12 cellular contexts compared by ENCODE assay signal in genomic region chr18:9898792-9899549, GRCh38. TPM values are rescaled to one million over a fixed set of nuclear protein-coding genes. Genes with fewer than 3 reads are reported as not detected.
DNase-seq lines count a peak whose midpoint lies in the region; ATAC-seq and TF ChIP-seq lines count a peak whose summit lies in the region.
"Had no signal": no experiment of that assay in that cellular context is flagged by ENCODE, and none has a peak within 500 bp of the region (broad histone marks: within the 10 kb centered on the region; RNA-seq: fewer than 3 reads in every experiment).

No MANE protein-coding gene starts in this region.

- H3K27me3 Mint-ChIP-seq in activated T-helper 2 cell treated with anti-CD3 and anti-CD28 coated beads, Interferon-gamma antibody, Interleukin-2, Interleukin-4, amounts not matched to agents 10 μg/mL and 5 μg/mL and 100 μg/mL, durations not matched to agents 14 hours and 24 hours and 36 hours (ENCODE audit: low read depth), result no peaks in the 10 kb centered on the region

- no peaks in the 10 kb centered on the region for H3K9me3 ChIP-seq in heart right ventricle

- DNase-seq in NCI-H187 (lab: John Stamatoyannopoulos, UW), result peak; percentile 12 to 26
- no peak for DNase-seq in activated T-helper 2 cell treated with anti-CD3 and anti-CD28 coated beads, Interferon-gamma antibody, Interleukin-2, Interleukin-4, amounts not matched to agents 10 μg/mL and 5 μg/mL and 100 μg/mL, durations not matched to agents 14 hours and 24 hours and 36 hours (ENCODE audit: low spot score)
- peak; percentile 66 for DNase-seq in mucosa of gallbladder (ENCODE audit: low spot score)
- DNase-seq in activated gamma-delta T cell (lab: John Stamatoyannopoulos, UW), result no peak
- no peak for DNase-seq in GM10266 (ENCODE audit: extremely low spot score)
- no peak for DNase-seq in heart right ventricle
- no peak for DNase-seq in coronary artery (ENCODE audit: low spot score)
- DNase-seq: central memory CD4-positive, alpha-beta T cell; left cardiac atrium; NCI-H1092 had no signal

- H3K4me3 Mint-ChIP-seq in activated T-helper 2 cell treated with anti-CD3 and anti-CD28 coated beads, Interferon-gamma antibody, Interleukin-2, Interleukin-4, amounts not matched to agents 10 μg/mL and 5 μg/mL and 100 μg/mL, durations not matched to agents 14 hours and 24 hours and 36 hours (ENCODE audit: low read depth), result peak overlapping the region; percentile 27

- peak overlapping the region; percentile 80 for H3K27ac Mint-ChIP-seq in activated T-helper 2 cell treated with anti-CD3 and anti-CD28 coated beads, Interferon-gamma antibody, Interleukin-2, Interleukin-4, amounts not matched to agents 10 μg/mL and 5 μg/mL and 100 μg/mL, durations not matched to agents 14 hours and 24 hours and 36 hours

- intact Hi-C loops in activated T-helper 2 cell treated with anti-CD3 and anti-CD28 coated beads, Interferon-gamma antibody, Interleukin-2, Interleukin-4, amounts not matched to agents 10 μg/mL and 5 μg/mL and 100 μg/mL, durations not matched to agents 14 hours and 24 hours and 36 hours (cut with micrococcal nuclease), result loop anchor here (1.0 to 5.0 kb wide), 3 partner anchors 14 to 37 kb away; no protein-coding TSS in a partner anchor
- intact Hi-C loops in heart right ventricle (cut with DNase I), result no loop called here

- no peaks in the 10 kb centered on the region for H3K36me3 ChIP-seq in heart right ventricle

- H3K4me3 ChIP-seq in heart right ventricle, result no peak overlapping the region
- no peak overlapping the region for H3K4me3 ChIP-seq in coronary artery

- no peaks in the 10 kb centered on the region for H3K9me3 Mint-ChIP-seq in activated T-helper 2 cell treated with anti-CD3 and anti-CD28 coated beads, Interferon-gamma antibody, Interleukin-2, Interleukin-4, amounts not matched to agents 10 μg/mL and 5 μg/mL and 100 μg/mL, durations not matched to agents 14 hours and 24 hours and 36 hours

- 79% methylated on average over 11 of the region's 11 CpGs for WGBS in heart right ventricle, 2 donors

- ATAC-seq in GM18511 (IDR thresholded peaks at IDR 0.05; ENCODE audit: unreplicated experiment) (peak; percentile 75), heart right ventricle (no peak)
- ATAC-seq: left cardiac atrium had no signal

- H3K36me3 Mint-ChIP-seq in activated T-helper 2 cell treated with anti-CD3 and anti-CD28 coated beads, Interferon-gamma antibody, Interleukin-2, Interleukin-4, amounts not matched to agents 10 μg/mL and 5 μg/mL and 100 μg/mL, durations not matched to agents 14 hours and 24 hours and 36 hours (ENCODE audit: low read depth), result no peaks in the 10 kb centered on the region

- peaks cover 32% of the 10 kb centered on the region for H3K4me1 Mint-ChIP-seq in activated T-helper 2 cell treated with anti-CD3 and anti-CD28 coated beads, Interferon-gamma antibody, Interleukin-2, Interleukin-4, amounts not matched to agents 10 μg/mL and 5 μg/mL and 100 μg/mL, durations not matched to agents 14 hours and 24 hours and 36 hours (ENCODE audit: low read depth)

- TF ChIP-seq CTCF in GM10266 (IDR thresholded peaks at IDR 0.05; ENCODE audit: control insufficient read depth, insufficient read depth, low read depth, missing control alignments), result no peak
- TF ChIP-seq CTCF in heart right ventricle (IDR thresholded peaks at IDR 0.05), result no peak
- TF ChIP-seq CTCF in coronary artery (IDR thresholded peaks at IDR 0.05), result no peak

- no peaks in the 10 kb centered on the region for H3K27me3 ChIP-seq in heart right ventricle

- no peaks in the 10 kb centered on the region for H3K4me1 ChIP-seq in heart right ventricle

- no peak overlapping the region for H3K27ac ChIP-seq in heart right ventricle
- H3K27ac ChIP-seq in coronary artery, result no peak overlapping the region
- H3K27ac ChIP-seq: VCaP had no signal

RNA-seq across cellular contexts. Expression of gene TXNDC2, which starts 13.2 kb away (rescaled TPM):
- 0.21 and 0.39 TPM in 2 replicates for total RNA-seq in activated T-helper 2 cell treated with anti-CD3 and anti-CD28 coated beads, Interferon-gamma antibody, Interleukin-2, Interleukin-4, amounts not matched to agents 10 μg/mL and 5 μg/mL and 100 μg/mL, durations not matched to agents 14 hours and 24 hours and 36 hours
- not detected for total RNA-seq in mucosa of gallbladder
- under 1 TPM in 1 of 10 donors, not detected in 9; 0.22 TPM for total RNA-seq in heart right ventricle
- polyA plus RNA-seq in heart right ventricle, result under 1 TPM in 1 of 2 donors, not detected in 1; 0.04 TPM

RNA-seq across cellular contexts. Expression of gene VAPA, which starts 14.8 kb away (rescaled TPM):
- total RNA-seq in activated T-helper 2 cell treated with anti-CD3 and anti-CD28 coated beads, Interferon-gamma antibody, Interleukin-2, Interleukin-4, amounts not matched to agents 10 μg/mL and 5 μg/mL and 100 μg/mL, durations not matched to agents 14 hours and 24 hours and 36 hours, result 216 and 223 TPM in 2 replicates
- total RNA-seq in mucosa of gallbladder (213 TPM), heart right ventricle (100 to 1,000 TPM; 202 to 269 (median 237) TPM)
- 100 to 1,000 TPM in 1 of 2 donors, 10 to 100 TPM in 1; 33.2 to 152 TPM for polyA plus RNA-seq in heart right ventricle

Comparison
In these comparisons a context has a peak if more than half of its experiments do, and no peak if none do; other contexts are left out.
1. DNase-seq: peak in NCI-H187 (2 of 2) and mucosa of gallbladder (single experiment); none in activated T-helper 2 cell treated with anti-CD3 and anti-CD28 coated beads, Interferon-gamma antibody, Interleukin-2, Interleukin-4, amounts not matched to agents 10 μg/mL and 5 μg/mL and 100 μg/mL, durations not matched to agents 14 hours and 24 hours and 36 hours (single experiment), activated gamma-delta T cell (single experiment), GM10266 (single experiment), heart right ventricle (0 of 2) and coronary artery (single experiment).